In genomic region chr12:69993433-69993832, GRCh38 we compare ENCODE assay signal across 28 cellular contexts.
"Had no signal": no experiment of that assay in that cellular context is flagged by ENCODE, and none has a peak within 500 bp of the region (broad histone marks: within the 10 kb centered on the region; RNA-seq: fewer than 3 reads in every experiment).

No MANE protein-coding gene starts in this region.

- H3K4me1 ChIP-seq: breast epithelium, colonic mucosa had no signal

- DNase-seq: activated CD4-positive, alpha-beta memory T cell treated with anti-CD3 and anti-CD28 coated beads for 36 hours; activated CD4-positive, alpha-beta T cell treated with anti-CD3 and anti-CD28 coated beads for 36 hours; activated CD4-positive, alpha-beta T cell treated with anti-CD3 and anti-CD28 coated beads, Interleukin-2, amount 10 ng/mL, durations not matched to agents 24 days and 14 days; activated CD4-positive, CD25-positive, alpha-beta regulatory T cell; activated CD4-positive, CD25-positive, alpha-beta regulatory T cell treated with anti-CD3 and anti-CD28 coated beads, Interleukin-2, amount 50 U/mL, for 72 hours; activated CD8-positive, alpha-beta memory T cell treated with anti-CD3 and anti-CD28 coated beads, Interleukin-2, amount 10 ng/mL, durations not matched to agents 7 days and 5 days; activated CD8-positive, alpha-beta memory T cell treated with anti-CD3 and anti-CD28 coated beads, Interleukin-2, amount 50 U/mL, for 4 hours; activated CD8-positive, alpha-beta T cell treated with anti-CD3 and anti-CD28 coated beads, Interleukin-2, amount 10 ng/mL, durations not matched to agents 7 days and 5 days; activated effector memory CD4-positive, alpha-beta T cell treated with anti-CD3 and anti-CD28 coated beads, Interleukin-2, amount 50 U/mL, for 16 hours; activated naive CD4-positive, alpha-beta T cell treated with anti-CD3 and anti-CD28 coated beads for 36 hours; activated naive CD8-positive, alpha-beta T cell treated with anti-CD3 and anti-CD28 coated beads for 36 hours; activated naive CD8-positive, alpha-beta T cell treated with anti-CD3 and anti-CD28 coated beads, Interleukin-2, amount 50 U/mL, for 24 hours; activated T-cell treated with anti-CD3 and anti-CD28 coated beads, Interleukin-2, amount 50 U/mL, for 1 hour; activated T-cell treated with anti-CD3 and anti-CD28 coated beads, Interleukin-2, amount 50 U/mL, for 48 hours; central memory CD4-positive, alpha-beta T cell; cerebellar nuclear complex; colonic mucosa; dorsolateral prefrontal cortex; effector memory CD4-positive, alpha-beta T cell; endodermal cell; foreskin fibroblast; head of caudate nucleus; T-helper 2 cell had no signal

- ATAC-seq: activated CD4-positive, alpha-beta T cell treated with anti-CD3 and anti-CD28 coated beads for 36 hours; activated CD8-positive, alpha-beta memory T cell treated with anti-CD3 and anti-CD28 coated beads, Interleukin-2, amount 10 ng/mL, durations not matched to agents 7 days and 5 days; activated CD8-positive, alpha-beta T cell treated with anti-CD3 and anti-CD28 coated beads, Interleukin-2, amount 10 ng/mL, durations not matched to agents 7 days and 5 days; activated naive CD8-positive, alpha-beta T cell treated with anti-CD3 and anti-CD28 coated beads, Interleukin-2, amount 50 U/mL, for 24 hours; esophagus mucosa had no signal

- H3K27me3 ChIP-seq: adrenal gland, ascending aorta, breast epithelium, cardiac muscle cell, colonic mucosa, dorsolateral prefrontal cortex had no signal

- H3K9me3 ChIP-seq: adrenal gland, ascending aorta, colonic mucosa had no signal

- H3K27ac ChIP-seq: adrenal gland, ascending aorta, breast epithelium, cardiac muscle cell, colonic mucosa, dorsolateral prefrontal cortex had no signal

- H3K4me3 ChIP-seq: adrenal gland, ascending aorta, breast epithelium, cardiac muscle cell, colonic mucosa, dorsolateral prefrontal cortex had no signal

- H3K36me3 ChIP-seq: adrenal gland, ascending aorta, breast epithelium, cardiac muscle cell, colonic mucosa had no signal
